In the genomic region with DNA sequence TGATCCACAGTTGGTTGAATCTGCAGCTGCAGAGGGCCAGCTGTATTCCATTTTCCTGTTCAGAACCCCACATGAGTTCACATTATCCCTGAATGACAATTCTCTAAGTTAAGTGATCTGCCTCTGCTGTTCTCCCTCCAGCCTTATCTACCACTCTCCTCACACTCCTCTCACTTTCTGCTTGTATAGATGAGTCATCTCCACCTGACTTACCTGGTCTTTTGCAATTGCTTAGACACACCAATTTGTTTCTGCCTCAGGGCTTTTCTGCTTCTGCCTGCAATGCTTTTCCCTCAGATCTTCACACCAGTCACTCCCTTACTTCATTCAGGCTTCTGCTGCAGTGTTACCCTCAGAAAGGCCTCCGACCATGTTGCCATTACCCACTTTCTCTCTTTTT, we compare ENCODE assay signal across 16 cellular contexts.
DNase-seq lines count a peak whose midpoint lies in the region; ATAC-seq and TF ChIP-seq lines count a peak whose summit lies in the region.
"Had no signal": no experiment of that assay in that cellular context is flagged by ENCODE, and none has a peak within 500 bp of the region (broad histone marks: within the 10 kb centered on the region; RNA-seq: fewer than 3 reads in every experiment).

No MANE protein-coding gene starts in this region.

- peak; percentile 78 for ATAC-seq in activated CD8-positive, alpha-beta T cell treated with anti-CD3 and anti-CD28 coated beads for 36 hours
- ATAC-seq in GM21528 (IDR thresholded peaks at IDR 0.05; ENCODE audit: low FRiP score, unreplicated experiment) = no peak

- peak overlapping the region; percentile 14 for H3K27ac Mint-ChIP-seq in activated CD8-positive, alpha-beta T cell treated with anti-CD3 and anti-CD28 coated beads for 36 hours

- no peak overlapping the region for H3K4me3 Mint-ChIP-seq in activated CD8-positive, alpha-beta T cell treated with anti-CD3 and anti-CD28 coated beads for 36 hours

- peaks cover 60% of the 10 kb centered on the region for H3K4me1 Mint-ChIP-seq in activated CD8-positive, alpha-beta T cell treated with anti-CD3 and anti-CD28 coated beads for 36 hours (ENCODE audit: low read depth)

- peaks cover 0 to 31% of the 10 kb centered on the region in 2 experiments; a peak in 1 of 3 replicates for H3K36me3 ChIP-seq in HEK293 (ENCODE audit: control insufficient read depth in 2 of 2, insufficient read depth in 1 of 2, low read length in 2 of 2)
- no peaks in the 10 kb centered on the region for H3K36me3 ChIP-seq in kidney epithelial cell (ENCODE audit: control insufficient read depth, insufficient read depth, low read length)
- no peaks in the 10 kb centered on the region for H3K36me3 ChIP-seq in MM.1S (replicated peaks; ENCODE audit: insufficient read depth, low read length)

- TF ChIP-seq CTCF in HEK293 (tag by site-specific recombination; IDR thresholded peaks at IDR 0.05) (no peak), kidney epithelial cell (IDR thresholded peaks at IDR 0.05; ENCODE audit: insufficient read depth, low read length, poor library complexity, severe bottlenecking) (no peak), MM.1S (IDR thresholded peaks at IDR 0.05; ENCODE audit: low read length) (no peak)
- no peak for TF ChIP-seq CTCF in activated CD8-positive, alpha-beta T cell treated with anti-CD3 and anti-CD28 coated beads for 36 hours (IDR thresholded peaks at IDR 0.05)

- intact Hi-C loops in activated CD8-positive, alpha-beta T cell treated with anti-CD3 and anti-CD28 coated beads for 36 hours (cut with micrococcal nuclease) = no loop called here

- CTCF ChIA-PET in HEK293 (lab: Yijun Ruan, JAX) = no interaction called here
- CTCF ChIA-PET in activated CD8-positive, alpha-beta T cell treated with anti-CD3 and anti-CD28 coated beads for 36 hours (lab: Charles Lee) = no interaction called here

- H3K9me2 ChIP-seq in MM.1S (replicated peaks; ENCODE audit: insufficient read depth, low read length) = no peaks in the 10 kb centered on the region
- H3K9me2 ChIP-seq: SK-N-SH had no signal

- no peak overlapping the region for H3K4me2 ChIP-seq in MM.1S (ENCODE audit: low read depth, low read length)
- H3K4me2 ChIP-seq: SK-N-SH had no signal

- 0 out of 2 replicates have a peak, but pooled peaks cover 3% of the 10 kb centered on the region for H3F3A ChIP-seq in MM.1S (ENCODE audit: insufficient read depth, low read length)

- H3K36me3 Mint-ChIP-seq in activated CD8-positive, alpha-beta T cell treated with anti-CD3 and anti-CD28 coated beads for 36 hours (ENCODE audit: low read depth) = peaks cover 18% of the 10 kb centered on the region

- POLR2A ChIA-PET in HEK293 (lab: Yijun Ruan, JAX) = no interaction called here
- POLR2A ChIA-PET in activated CD8-positive, alpha-beta T cell treated with anti-CD3 and anti-CD28 coated beads for 36 hours (lab: Charles Lee) = interaction anchor here (1.2 kb wide), 1 partner anchor 117 kb away, joined by 3 read pairs; no protein-coding TSS in a partner anchor

- no peak overlapping the region for H3K9ac ChIP-seq in MM.1S (ENCODE audit: low read length)
- H3K9ac ChIP-seq: GM23248, SK-N-SH had no signal

- H2AFZ ChIP-seq in MM.1S (ENCODE audit: low read length) = no peak overlapping the region
- H2AFZ ChIP-seq: GM23248 had no signal

- H4K20me1 ChIP-seq in MM.1S (ENCODE audit: insufficient read depth, low read length) = no peaks in the 10 kb centered on the region

- no peaks in the 10 kb centered on the region for H3K79me2 ChIP-seq in MM.1S (ENCODE audit: low read length)

- H3K4me1 ChIP-seq in HEK293 (ENCODE audit: control insufficient read depth, insufficient read depth, low read length) = no peaks in the 10 kb centered on the region
- H3K4me1 ChIP-seq in MM.1S (ENCODE audit: low read length) = no peaks in the 10 kb centered on the region
- H3K4me1 ChIP-seq: sigmoid colon had no signal

- no peaks in the 10 kb centered on the region for H3K9me3 ChIP-seq in HEK293 (ENCODE audit: control insufficient read depth, insufficient read depth, low read depth, low read length)
- no peaks in the 10 kb centered on the region for H3K9me3 ChIP-seq in MM.1S (replicated peaks; ENCODE audit: insufficient read depth, low read length)
- H3K9me3 ChIP-seq: sigmoid colon, SK-N-SH had no signal

- no peaks in the 10 kb centered on the region for H3K9me3 Mint-ChIP-seq in activated CD8-positive, alpha-beta T cell treated with anti-CD3 and anti-CD28 coated beads for 36 hours

- DNase-seq in A172 (ENCODE audit: low spot score) (peak; percentile 1), kidney epithelial cell (ENCODE audit: low read depth) (peak; percentile 65), hepatic stellate cell (ENCODE audit: low spot score) (no peak), MM.1S (no peak), medulla oblongata (ENCODE audit: extremely low spot score) (no peak)
- DNase-seq in activated CD8-positive, alpha-beta T cell treated with anti-CD3 and anti-CD28 coated beads for 36 hours = no peak
- DNase-seq: activated CD4-positive, alpha-beta T cell treated with anti-CD3 and anti-CD28 coated beads for 4 hours; activated naive CD4-positive, alpha-beta T cell; dermis blood vessel endothelial cell; GM23248; Kasumi-1; NCI-H524 treated with DMSO at 0.1 percent for 48 hours; sigmoid colon; SK-N-SH had no signal

- H3K27me3 Mint-ChIP-seq in activated CD8-positive, alpha-beta T cell treated with anti-CD3 and anti-CD28 coated beads for 36 hours = no peaks in the 10 kb centered on the region

- no peak overlapping the region for H3K4me3 ChIP-seq in HEK293 (ENCODE audit: low read depth, low read length)
- no peak overlapping the region for H3K4me3 ChIP-seq in kidney epithelial cell (ENCODE audit: low read depth, low read length)
- no peak overlapping the region for H3K4me3 ChIP-seq in MM.1S (ENCODE audit: low read length)
- H3K4me3 ChIP-seq: GM23248, sigmoid colon had no signal

- no peaks in the 10 kb centered on the region for H3K27me3 ChIP-seq in kidney epithelial cell (ENCODE audit: control insufficient read depth, insufficient read depth, low read length)
- no peaks in the 10 kb centered on the region for H3K27me3 ChIP-seq in MM.1S (replicated peaks; ENCODE audit: insufficient read depth, low read length)
- H3K27me3 ChIP-seq: sigmoid colon had no signal

- H3K27ac ChIP-seq in HEK293 (ENCODE audit: extremely low read depth, low read depth, low read length) (no peak overlapping the region), MM.1S (ENCODE audit: low read length) (no peak overlapping the region)
- H3K27ac ChIP-seq: GM23248, sigmoid colon had no signal

TF ChIP-seq in HEK293, 187 proteins besides CTCF, POLR2A, EP300 and RAD21 (continues in another document):
- no peak for TF ChIP-seq BCL11B (tag by site-specific recombination; IDR thresholded peaks at IDR 0.05; ENCODE audit: low read depth)
- TF ChIP-seq KLF10 (tag by site-specific recombination; IDR thresholded peaks at IDR 0.05) = no peak
- no peak for TF ChIP-seq ZSCAN23 (tag by site-specific recombination; IDR thresholded peaks at IDR 0.05)
- no peak for TF ChIP-seq ZNF354C (tag by site-specific recombination; IDR thresholded peaks at IDR 0.05; ENCODE audit: borderline replicate concordance, low read depth)
- no peak for TF ChIP-seq ZNF248 (tag by site-specific recombination; IDR thresholded peaks at IDR 0.05)
- TF ChIP-seq GLIS2 (tag by site-specific recombination; IDR thresholded peaks at IDR 0.05) = no peak
- TF ChIP-seq SP3 (tag by site-specific recombination; IDR thresholded peaks at IDR 0.05) = 0 out of 2 replicates have a peak, but pooled peaks have one; percentile 27
- no peak for TF ChIP-seq ZNF24 (tag by site-specific recombination; IDR thresholded peaks at IDR 0.05)
- no peak for TF ChIP-seq ZNF16 (tag by site-specific recombination; IDR thresholded peaks at IDR 0.05; ENCODE audit: low read depth)
- TF ChIP-seq ZBTB17 (tag by site-specific recombination; IDR thresholded peaks at IDR 0.05) = peak; percentile 76
- no peak for TF ChIP-seq ZNF223 (tag by site-specific recombination; IDR thresholded peaks at IDR 0.05)
- no peak for TF ChIP-seq SP2 (tag by site-specific recombination; IDR thresholded peaks at IDR 0.05)
- TF ChIP-seq, protein P1, sequence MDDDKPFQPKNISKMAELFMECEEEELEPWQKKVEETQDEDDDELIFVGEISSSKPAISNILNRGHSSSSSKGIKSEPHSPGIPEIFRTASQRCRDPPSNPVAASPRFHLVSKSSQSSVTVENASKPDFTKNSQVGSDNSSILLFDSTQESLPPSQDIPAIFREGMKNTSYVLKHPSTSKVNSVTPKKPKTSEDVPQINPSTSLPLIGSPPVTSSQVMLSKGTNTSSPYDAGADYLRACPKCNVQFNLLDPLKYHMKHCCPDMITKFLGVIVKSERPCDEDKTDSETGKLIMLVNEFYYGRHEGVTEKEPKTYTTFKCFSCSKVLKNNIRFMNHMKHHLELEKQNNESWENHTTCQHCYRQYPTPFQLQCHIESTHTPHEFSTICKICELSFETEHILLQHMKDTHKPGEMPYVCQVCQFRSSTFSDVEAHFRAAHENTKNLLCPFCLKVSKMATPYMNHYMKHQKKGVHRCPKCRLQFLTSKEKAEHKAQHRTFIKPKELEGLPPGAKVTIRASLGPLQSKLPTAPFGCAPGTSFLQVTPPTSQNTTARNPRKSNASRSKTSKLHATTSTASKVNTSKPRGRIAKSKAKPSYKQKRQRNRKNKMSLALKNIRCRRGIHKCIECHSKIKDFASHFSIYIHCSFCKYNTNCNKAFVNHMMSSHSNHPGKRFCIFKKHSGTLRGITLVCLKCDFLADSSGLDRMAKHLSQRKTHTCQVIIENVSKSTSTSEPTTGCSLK (tag by site-specific recombination; IDR thresholded peaks at IDR 0.05) = no peak
- TF ChIP-seq, protein P2, sequence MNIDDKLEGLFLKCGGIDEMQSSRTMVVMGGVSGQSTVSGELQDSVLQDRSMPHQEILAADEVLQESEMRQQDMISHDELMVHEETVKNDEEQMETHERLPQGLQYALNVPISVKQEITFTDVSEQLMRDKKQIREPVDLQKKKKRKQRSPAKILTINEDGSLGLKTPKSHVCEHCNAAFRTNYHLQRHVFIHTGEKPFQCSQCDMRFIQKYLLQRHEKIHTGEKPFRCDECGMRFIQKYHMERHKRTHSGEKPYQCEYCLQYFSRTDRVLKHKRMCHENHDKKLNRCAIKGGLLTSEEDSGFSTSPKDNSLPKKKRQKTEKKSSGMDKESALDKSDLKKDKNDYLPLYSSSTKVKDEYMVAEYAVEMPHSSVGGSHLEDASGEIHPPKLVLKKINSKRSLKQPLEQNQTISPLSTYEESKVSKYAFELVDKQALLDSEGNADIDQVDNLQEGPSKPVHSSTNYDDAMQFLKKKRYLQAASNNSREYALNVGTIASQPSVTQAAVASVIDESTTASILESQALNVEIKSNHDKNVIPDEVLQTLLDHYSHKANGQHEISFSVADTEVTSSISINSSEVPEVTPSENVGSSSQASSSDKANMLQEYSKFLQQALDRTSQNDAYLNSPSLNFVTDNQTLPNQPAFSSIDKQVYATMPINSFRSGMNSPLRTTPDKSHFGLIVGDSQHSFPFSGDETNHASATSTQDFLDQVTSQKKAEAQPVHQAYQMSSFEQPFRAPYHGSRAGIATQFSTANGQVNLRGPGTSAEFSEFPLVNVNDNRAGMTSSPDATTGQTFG (tag by site-specific recombination; IDR thresholded peaks at IDR 0.05; ENCODE audit: borderline replicate concordance) = 0 out of 2 replicates have a peak, but pooled peaks have one; percentile 27

Comparison
In these comparisons a context has a peak if more than half of its experiments do, and no peak if none do; other contexts are left out.
1. DNase-seq: peak in A172 (single experiment) and kidney epithelial cell (single experiment); none in activated CD8-positive, alpha-beta T cell treated with anti-CD3 and anti-CD28 coated beads for 36 hours (single experiment), hepatic stellate cell (single experiment), MM.1S (single experiment) and medulla oblongata (single experiment).